In the genomic region with DNA sequence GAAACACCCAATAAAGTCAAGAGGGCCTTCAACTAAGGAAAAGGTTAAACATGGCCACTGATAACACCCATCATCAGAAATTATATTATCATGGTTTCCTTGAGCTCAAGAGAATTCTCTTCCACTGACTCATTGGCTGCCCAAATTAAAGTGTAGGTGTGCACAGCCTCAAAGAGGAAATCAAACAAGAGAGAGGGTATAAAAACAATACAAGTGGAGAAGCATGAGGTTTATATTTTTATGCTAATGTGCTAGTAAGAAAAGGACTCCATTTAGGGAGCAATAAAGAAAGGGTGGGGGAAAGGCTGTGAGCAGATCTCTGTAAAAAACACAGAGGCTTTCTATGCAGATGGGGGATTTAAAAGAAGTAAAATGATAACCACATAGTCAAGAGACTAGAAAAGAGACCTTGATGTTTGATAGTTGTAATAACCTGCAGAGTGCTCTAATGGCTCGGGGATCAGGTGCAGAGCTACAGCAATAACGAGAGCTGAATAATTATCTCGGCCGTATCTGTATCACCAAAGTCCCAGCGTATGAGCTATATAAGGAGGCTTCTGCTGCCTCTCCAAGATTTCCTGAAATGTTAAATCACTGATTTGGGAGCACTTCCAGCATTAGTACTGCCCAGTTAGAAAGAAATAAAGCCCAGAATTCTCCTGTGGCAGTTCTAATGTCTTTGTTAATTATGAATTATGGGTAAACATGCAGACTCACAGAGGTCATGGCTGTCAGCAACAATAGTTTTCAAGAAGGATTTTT, we compare ENCODE assay signal across 11 cellular contexts.
DNase-seq lines count a peak whose midpoint lies in the region; ATAC-seq and TF ChIP-seq lines count a peak whose summit lies in the region.
"Had no signal": no experiment of that assay in that cellular context is flagged by ENCODE, and none has a peak within 500 bp of the region (broad histone marks: within the 10 kb centered on the region; RNA-seq: fewer than 3 reads in every experiment).

No MANE protein-coding gene starts in this region.

- H3K36me3 ChIP-seq in GM23338 (ENCODE audit: insufficient read depth): no peaks in the 10 kb centered on the region

- DNase-seq in DMS53 (lab: John Stamatoyannopoulos, UW) (peak; percentile 24), DMS53 treated with DMSO at 0.1 percent for 48 hours (lab: John Stamatoyannopoulos, UW; ENCODE audit: unreplicated experiment) (no peak), NCI-H345 (lab: John Stamatoyannopoulos, UW) (peak; percentile 61), dorsolateral prefrontal cortex (no peak), GM23338 (ENCODE audit: low spot score) (no peak), endothelial cell (ENCODE audit: low spot score) (no peak)
- no peak for DNase-seq in activated T-cell treated with anti-CD3 and anti-CD28 coated beads, Interleukin-2, amount 50 U/mL, for 72 hours
- DNase-seq: occipital lobe; stimulated activated CD4-positive, alpha-beta T cell treated with anti-CD3 and anti-CD28 coated beads, Interleukin-1b, Interleukin-23, amount 100 ng/mL, for 48 hours; stimulated activated naive CD8-positive, alpha-beta T cell treated with anti-CD3 and anti-CD28 coated beads, Interleukin-15, Interleukin-2, amounts not matched to agents 100 U/mL and 50 U/mL, for 24 hours had no signal

- H4K20me1 ChIP-seq in GM23338 (replicated peaks; ENCODE audit: insufficient read depth): no peaks in the 10 kb centered on the region

- peaks cover 3% of the 10 kb centered on the region for H3K9me3 Mint-ChIP-seq in stimulated activated memory B cell treated with anti-CD40 and anti-IgM and Interleukin-4, amounts not matched to agents 10 μg/mL and 1 μg/mL and 100 μg/mL, for 72 hours
- H3K9me3 Mint-ChIP-seq in GM23338 (no peaks in the 10 kb centered on the region), endothelial cell (ENCODE audit: unreplicated experiment) (no peaks in the 10 kb centered on the region)
- H3K9me3 Mint-ChIP-seq in activated T-cell treated with anti-CD3 and anti-CD28 coated beads, Interleukin-2, amount 50 U/mL, for 72 hours: no peaks in the 10 kb centered on the region

- peaks cover 29% of the 10 kb centered on the region for H3K4me1 Mint-ChIP-seq in stimulated activated memory B cell treated with anti-CD40 and anti-IgM and Interleukin-4, amounts not matched to agents 10 μg/mL and 1 μg/mL and 100 μg/mL, for 72 hours
- H3K4me1 Mint-ChIP-seq in GM23338: peaks cover 5% of the 10 kb centered on the region; the same call in 2 of the 3 replicates
- no peaks in the 10 kb centered on the region for H3K4me1 Mint-ChIP-seq in endothelial cell (ENCODE audit: unreplicated experiment)
- no peaks in the 10 kb centered on the region for H3K4me1 Mint-ChIP-seq in activated T-cell treated with anti-CD3 and anti-CD28 coated beads, Interleukin-2, amount 50 U/mL, for 72 hours (ENCODE audit: low read depth)

- H3K27ac Mint-ChIP-seq in stimulated activated memory B cell treated with anti-CD40 and anti-IgM and Interleukin-4, amounts not matched to agents 10 μg/mL and 1 μg/mL and 100 μg/mL, for 72 hours: peak overlapping the region; percentile 39
- H3K27ac Mint-ChIP-seq in GM23338 (no peak overlapping the region), endothelial cell (ENCODE audit: unreplicated experiment) (no peak overlapping the region)
- H3K27ac Mint-ChIP-seq in activated T-cell treated with anti-CD3 and anti-CD28 coated beads, Interleukin-2, amount 50 U/mL, for 72 hours: no peak overlapping the region

- H2AFZ ChIP-seq in GM23338: no peak overlapping the region

- ATAC-seq in stimulated activated memory B cell treated with anti-CD40 and anti-IgM and Interleukin-4, amounts not matched to agents 10 μg/mL and 1 μg/mL and 100 μg/mL, for 72 hours: no peak
- ATAC-seq in GM23338: no peak
- no peak for ATAC-seq in activated T-cell treated with anti-CD3 and anti-CD28 coated beads, Interleukin-2, amount 50 U/mL, for 72 hours (replicated peaks in 1 of 2)
- ATAC-seq: stimulated activated naive CD8-positive, alpha-beta T cell treated with anti-CD3 and anti-CD28 coated beads, Interleukin-15, Interleukin-2, amounts not matched to agents 100 U/mL and 50 U/mL, for 24 hours had no signal

- H3K4me3 Mint-ChIP-seq in stimulated activated memory B cell treated with anti-CD40 and anti-IgM and Interleukin-4, amounts not matched to agents 10 μg/mL and 1 μg/mL and 100 μg/mL, for 72 hours: peak overlapping the region; percentile 4
- no peak overlapping the region for H3K4me3 Mint-ChIP-seq in GM23338
- no peak overlapping the region for H3K4me3 Mint-ChIP-seq in endothelial cell (ENCODE audit: unreplicated experiment)
- H3K4me3 Mint-ChIP-seq in activated T-cell treated with anti-CD3 and anti-CD28 coated beads, Interleukin-2, amount 50 U/mL, for 72 hours: no peak overlapping the region

- H3K36me3 Mint-ChIP-seq in stimulated activated memory B cell treated with anti-CD40 and anti-IgM and Interleukin-4, amounts not matched to agents 10 μg/mL and 1 μg/mL and 100 μg/mL, for 72 hours: no peaks in the 10 kb centered on the region
- H3K36me3 Mint-ChIP-seq in GM23338 (ENCODE audit: low read depth) (no peaks in the 10 kb centered on the region), endothelial cell (ENCODE audit: low read depth, unreplicated experiment) (no peaks in the 10 kb centered on the region)
- H3K36me3 Mint-ChIP-seq in activated T-cell treated with anti-CD3 and anti-CD28 coated beads, Interleukin-2, amount 50 U/mL, for 72 hours (ENCODE audit: insufficient read depth in 2 of 2): no peaks in the 10 kb centered on the region

- peak overlapping the region in 57 of 59 donors; percentile 4 to 65 (median 39) for H3K4me3 ChIP-seq in dorsolateral prefrontal cortex
- no peak overlapping the region for H3K4me3 ChIP-seq in GM23338

- H3K79me2 ChIP-seq in GM23338 (replicated peaks; ENCODE audit: insufficient read depth): no peaks in the 10 kb centered on the region

- no peaks in the 10 kb centered on the region for H3F3A ChIP-seq in GM23338 (replicated peaks; ENCODE audit: low read depth)

- no peak overlapping the region for H3K4me2 ChIP-seq in GM23338

- H3K27me3 ChIP-seq in dorsolateral prefrontal cortex (no peaks in the 10 kb centered on the region), GM23338 (ENCODE audit: insufficient read depth) (no peaks in the 10 kb centered on the region)

- TF ChIP-seq CTCF in dorsolateral prefrontal cortex (IDR thresholded peaks at IDR 0.05 in 54 of 56, conservative IDR thresholded peaks at IDR 0.05 in 2 of 56; ENCODE audit: low read depth in 1 of 56, partially characterized antibody in 56 of 56): peak in 1 of 56 donors; percentile 10
- no peak for TF ChIP-seq CTCF in GM23338 (conservative IDR thresholded peaks at IDR 0.05; ENCODE audit: low read depth in 2 of 2)
- TF ChIP-seq CTCF in endothelial cell (IDR thresholded peaks at IDR 0.05; ENCODE audit: unreplicated experiment): no peak

- H3K4me1 ChIP-seq in GM23338 (ENCODE audit: insufficient read depth): no peaks in the 10 kb centered on the region

- H3K27me3 Mint-ChIP-seq in stimulated activated memory B cell treated with anti-CD40 and anti-IgM and Interleukin-4, amounts not matched to agents 10 μg/mL and 1 μg/mL and 100 μg/mL, for 72 hours: no peaks in the 10 kb centered on the region
- H3K27me3 Mint-ChIP-seq in GM23338 (ENCODE audit: insufficient read depth, low read depth, poor library complexity) (no peaks in the 10 kb centered on the region), endothelial cell (ENCODE audit: unreplicated experiment) (no peaks in the 10 kb centered on the region)
- H3K27me3 Mint-ChIP-seq in activated T-cell treated with anti-CD3 and anti-CD28 coated beads, Interleukin-2, amount 50 U/mL, for 72 hours (ENCODE audit: low read depth): no peaks in the 10 kb centered on the region

- peaks cover 3% of the 10 kb centered on the region; the same call in 1 of the 2 replicates for H3K9me2 ChIP-seq in GM23338 (ENCODE audit: insufficient read depth)

- intact Hi-C loops in dorsolateral prefrontal cortex (cut with DNase I): loop anchor here in 1 of 2 donors (1.0 to 10.0 kb wide), 2 partner anchors 29 to 113 kb away; no protein-coding TSS in a partner anchor

- peak overlapping the region in 56 of 59 donors; percentile 27 to 86 (median 70) for H3K27ac ChIP-seq in dorsolateral prefrontal cortex
- no peak overlapping the region for H3K27ac ChIP-seq in GM23338 (ENCODE audit: low read depth)

TF ChIP-seq in GM23338, 12 proteins besides CTCF, POLR2A, EP300 and RAD21:
- TF ChIP-seq, protein P1, sequence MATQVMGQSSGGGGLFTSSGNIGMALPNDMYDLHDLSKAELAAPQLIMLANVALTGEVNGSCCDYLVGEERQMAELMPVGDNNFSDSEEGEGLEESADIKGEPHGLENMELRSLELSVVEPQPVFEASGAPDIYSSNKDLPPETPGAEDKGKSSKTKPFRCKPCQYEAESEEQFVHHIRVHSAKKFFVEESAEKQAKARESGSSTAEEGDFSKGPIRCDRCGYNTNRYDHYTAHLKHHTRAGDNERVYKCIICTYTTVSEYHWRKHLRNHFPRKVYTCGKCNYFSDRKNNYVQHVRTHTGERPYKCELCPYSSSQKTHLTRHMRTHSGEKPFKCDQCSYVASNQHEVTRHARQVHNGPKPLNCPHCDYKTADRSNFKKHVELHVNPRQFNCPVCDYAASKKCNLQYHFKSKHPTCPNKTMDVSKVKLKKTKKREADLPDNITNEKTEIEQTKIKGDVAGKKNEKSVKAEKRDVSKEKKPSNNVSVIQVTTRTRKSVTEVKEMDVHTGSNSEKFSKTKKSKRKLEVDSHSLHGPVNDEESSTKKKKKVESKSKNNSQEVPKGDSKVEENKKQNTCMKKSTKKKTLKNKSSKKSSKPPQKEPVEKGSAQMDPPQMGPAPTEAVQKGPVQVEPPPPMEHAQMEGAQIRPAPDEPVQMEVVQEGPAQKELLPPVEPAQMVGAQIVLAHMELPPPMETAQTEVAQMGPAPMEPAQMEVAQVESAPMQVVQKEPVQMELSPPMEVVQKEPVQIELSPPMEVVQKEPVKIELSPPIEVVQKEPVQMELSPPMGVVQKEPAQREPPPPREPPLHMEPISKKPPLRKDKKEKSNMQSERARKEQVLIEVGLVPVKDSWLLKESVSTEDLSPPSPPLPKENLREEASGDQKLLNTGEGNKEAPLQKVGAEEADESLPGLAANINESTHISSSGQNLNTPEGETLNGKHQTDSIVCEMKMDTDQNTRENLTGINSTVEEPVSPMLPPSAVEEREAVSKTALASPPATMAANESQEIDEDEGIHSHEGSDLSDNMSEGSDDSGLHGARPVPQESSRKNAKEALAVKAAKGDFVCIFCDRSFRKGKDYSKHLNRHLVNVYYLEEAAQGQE (IDR thresholded peaks at IDR 0.05; ENCODE audit: unreplicated experiment): no peak

Comparison
In these comparisons a context has a peak if more than half of its experiments do, and no peak if none do; other contexts are left out.
1. DNase-seq: peak in DMS53 (single experiment) and NCI-H345 (single experiment); none in DMS53 treated with DMSO at 0.1 percent for 48 hours (single experiment), dorsolateral prefrontal cortex (0 of 10), GM23338 (single experiment), endothelial cell (single experiment) and activated T-cell treated with anti-CD3 and anti-CD28 coated beads, Interleukin-2, amount 50 U/mL, for 72 hours (0 of 2).